Comparison of ENCODE assay signal across 10 cellular contexts in genomic region chr18:9113468-9114149, GRCh38. TPM values are rescaled to one million over a fixed set of nuclear protein-coding genes. Genes with fewer than 3 reads are reported as not detected.
DNase-seq lines count a peak whose midpoint lies in the region; ATAC-seq and TF ChIP-seq lines count a peak whose summit lies in the region.
"Had no signal": no experiment of that assay in that cellular context is flagged by ENCODE, and none has a peak within 500 bp of the region (broad histone marks: within the 10 kb centered on the region; RNA-seq: fewer than 3 reads in every experiment).

No MANE protein-coding gene starts in this region.

- DNase-seq in heart right ventricle: no peak
- no peak for DNase-seq in Right ventricle myocardium superior
- no peak for DNase-seq in activated CD8-positive, alpha-beta T cell treated with anti-CD3 and anti-CD28 coated beads, Interleukin-2, amount 10 ng/mL, durations not matched to agents 7 days and 5 days
- no peak for DNase-seq in lung (ENCODE audit: low spot score)
- DNase-seq in transverse colon: no peak
- no peak for DNase-seq in colonic mucosa
- no peak for DNase-seq in HAP-1 (ENCODE audit: low spot score in 2 of 2)

- in situ Hi-C loops in transverse colon (cut with MboI; ENCODE audit: low pct_ligation_motif_present in 1 of 4, low pct_unique_long_range_greater_than_20kb in 1 of 4, low sequenced_read_pairs in 3 of 4): no loop called here
- in situ Hi-C loops in HAP-1 (cut with MboI; ENCODE audit: low sequenced_read_pairs): no loop called here

- no peak for TF ChIP-seq EP300 in transverse colon (IDR thresholded peaks at IDR 0.05; ENCODE audit: low read depth)

- H3K4me3 ChIP-seq in heart right ventricle (no peak overlapping the region), lung (no peak overlapping the region), transverse colon (no peak overlapping the region), colonic mucosa (no peak overlapping the region), HAP-1 (no peak overlapping the region)
- H3K4me3 ChIP-seq: thoracic aorta had no signal

- H3K9ac ChIP-seq in colonic mucosa (ENCODE audit: low read depth in 2 of 2, low read length in 2 of 2): no peak overlapping the region

- TF ChIP-seq CTCF in heart right ventricle (IDR thresholded peaks at IDR 0.05): no peak
- TF ChIP-seq CTCF in lung (IDR thresholded peaks at IDR 0.05; ENCODE audit: control extremely low read depth, extremely low read depth): no peak
- TF ChIP-seq CTCF in transverse colon (IDR thresholded peaks at IDR 0.05): no peak
- TF ChIP-seq CTCF in colonic mucosa (IDR thresholded peaks at IDR 0.05): no peak

- H3K4me3 Mint-ChIP-seq in activated CD8-positive, alpha-beta T cell treated with anti-CD3 and anti-CD28 coated beads, Interleukin-2, amount 10 ng/mL, durations not matched to agents 7 days and 5 days: no peak overlapping the region

- POLR2A ChIA-PET in activated CD8-positive, alpha-beta T cell treated with anti-CD3 and anti-CD28 coated beads, Interleukin-2, amount 10 ng/mL, durations not matched to agents 7 days and 5 days (lab: Charles Lee): interaction anchor here (0.7 to 7.1 kb wide), 5 partner anchors 10 to 31 kb away, joined by 3 to 107 read pairs (median 6); partner anchors contain the start of genes ANKRD12 and NDUFV2

- no peak for TF ChIP-seq POLR2A in transverse colon (IDR thresholded peaks at IDR 0.05)

- peaks cover 78% of the 10 kb centered on the region for H3K4me1 Mint-ChIP-seq in activated CD8-positive, alpha-beta T cell treated with anti-CD3 and anti-CD28 coated beads, Interleukin-2, amount 10 ng/mL, durations not matched to agents 7 days and 5 days (ENCODE audit: low read depth)

- H3K27ac ChIP-seq in heart right ventricle (peak overlapping the region in 7 of 10 donors; percentile 13 to 60 (median 34)), lung (ENCODE audit: low read depth in 1 of 2, low read length in 1 of 2) (peak overlapping the region; percentile 60 to 94), transverse colon (peak overlapping the region; percentile 45 to 66 (median 49)), colonic mucosa (no peak overlapping the region)
- H3K27ac ChIP-seq: C4-2B, thoracic aorta had no signal

- H3K27me3 Mint-ChIP-seq in activated CD8-positive, alpha-beta T cell treated with anti-CD3 and anti-CD28 coated beads, Interleukin-2, amount 10 ng/mL, durations not matched to agents 7 days and 5 days (ENCODE audit: low read depth): no peaks in the 10 kb centered on the region

- CTCF ChIA-PET in activated CD8-positive, alpha-beta T cell treated with anti-CD3 and anti-CD28 coated beads, Interleukin-2, amount 10 ng/mL, durations not matched to agents 7 days and 5 days (lab: Charles Lee): interaction anchor here (0.7 to 7.0 kb wide), 5 partner anchors 10 to 40 kb away, joined by 3 to 54 read pairs (median 5); partner anchors contain the start of gene NDUFV2

- no peaks in the 10 kb centered on the region for H3K9me3 ChIP-seq in heart right ventricle
- no peaks in the 10 kb centered on the region for H3K9me3 ChIP-seq in lung (ENCODE audit: control insufficient read depth in 2 of 2, insufficient read depth in 1 of 2, low read length in 1 of 2)
- no peaks in the 10 kb centered on the region for H3K9me3 ChIP-seq in transverse colon
- H3K9me3 ChIP-seq in colonic mucosa: no peaks in the 10 kb centered on the region
- H3K9me3 ChIP-seq in HAP-1: no peaks in the 10 kb centered on the region
- H3K9me3 ChIP-seq: thoracic aorta had no signal

- peaks cover 0 to 4% (median 0%) of the 10 kb centered on the region in 9 donors for H3K36me3 ChIP-seq in heart right ventricle
- no peaks in the 10 kb centered on the region for H3K36me3 ChIP-seq in lung (ENCODE audit: control insufficient read depth in 2 of 2, insufficient read depth in 2 of 2, low read length in 2 of 2)
- H3K36me3 ChIP-seq in transverse colon: no peaks in the 10 kb centered on the region
- no peaks in the 10 kb centered on the region for H3K36me3 ChIP-seq in colonic mucosa
- H3K36me3 ChIP-seq in HAP-1 (replicated peaks): peaks cover 4% of the 10 kb centered on the region
- H3K36me3 ChIP-seq: thoracic aorta had no signal

- intact Hi-C loops in heart right ventricle (cut with DNase I): no loop called here
- intact Hi-C loops in Right ventricle myocardium superior (cut with DNase I): no loop called here
- intact Hi-C loops in transverse colon (cut with DNase I; ENCODE audit: low total_unique reads): no loop called here
- intact Hi-C loops in colonic mucosa (cut with DNase I): no loop called here

- ATAC-seq in heart right ventricle (no peak), Right ventricle myocardium superior (ENCODE audit: poor library complexity) (no peak), lung (ENCODE audit: insufficient read depth, low FRiP score) (no peak), HG03196 (IDR thresholded peaks at IDR 0.05; ENCODE audit: unreplicated experiment) (no peak)
- ATAC-seq in activated CD8-positive, alpha-beta T cell treated with anti-CD3 and anti-CD28 coated beads, Interleukin-2, amount 10 ng/mL, durations not matched to agents 7 days and 5 days: no peak

- peak overlapping the region; percentile 71 for H3K27ac Mint-ChIP-seq in activated CD8-positive, alpha-beta T cell treated with anti-CD3 and anti-CD28 coated beads, Interleukin-2, amount 10 ng/mL, durations not matched to agents 7 days and 5 days

- peaks cover 11 to 99% (median 91%) of the 10 kb centered on the region in 9 donors for H3K4me1 ChIP-seq in heart right ventricle
- peaks cover 10 to 30% of the 10 kb centered on the region in 2 donors for H3K4me1 ChIP-seq in lung (ENCODE audit: control insufficient read depth in 2 of 2, insufficient read depth in 2 of 2, low read length in 2 of 2)
- H3K4me1 ChIP-seq in transverse colon: peaks cover 54 to 90% (median 60%) of the 10 kb centered on the region in 4 donors
- H3K4me1 ChIP-seq in colonic mucosa: peaks cover 19% of the 10 kb centered on the region
- peaks cover 44% of the 10 kb centered on the region for H3K4me1 ChIP-seq in HAP-1

- WGBS in heart right ventricle, 2 donors: 35 to 47% methylated on average over 7 of the region's 7 CpGs
- WGBS in lung, 2 donors: 69% methylated on average over 7 of the region's 7 CpGs
- 59 to 63% methylated on average over 2 to 7 of the region's 7 CpGs for WGBS in transverse colon (ENCODE audit: low coverage in 1 of 2), 2 donors

- peaks cover 67% of the 10 kb centered on the region for H3K36me3 Mint-ChIP-seq in activated CD8-positive, alpha-beta T cell treated with anti-CD3 and anti-CD28 coated beads, Interleukin-2, amount 10 ng/mL, durations not matched to agents 7 days and 5 days (ENCODE audit: low read depth)

- H3K27me3 ChIP-seq in heart right ventricle (no peaks in the 10 kb centered on the region), lung (ENCODE audit: control insufficient read depth, insufficient read depth) (no peaks in the 10 kb centered on the region), transverse colon (no peaks in the 10 kb centered on the region), colonic mucosa (no peaks in the 10 kb centered on the region), HAP-1 (ENCODE audit: low read depth) (no peaks in the 10 kb centered on the region)

- H3K9me3 Mint-ChIP-seq in activated CD8-positive, alpha-beta T cell treated with anti-CD3 and anti-CD28 coated beads, Interleukin-2, amount 10 ng/mL, durations not matched to agents 7 days and 5 days (ENCODE audit: insufficient read depth): no peaks in the 10 kb centered on the region

RNA-seq across cellular contexts. Expression of gene NDUFV2, which starts 11.1 kb away (rescaled TPM):
- total RNA-seq in heart right ventricle (100 to 1,000 TPM; 362 to 529 (median 480) TPM), Right ventricle myocardium superior (521 TPM), lung (100 to 1,000 TPM; 130 to 133 TPM), transverse colon (100 to 1,000 TPM in 3 of 4 donors, 10 to 100 TPM in 1; 24.7 to 140 (median 113) TPM), colonic mucosa (100 to 1,000 TPM; 175 to 203 TPM)
- polyA plus RNA-seq in heart right ventricle (1,000 to 10,000 TPM in 1 of 2 donors, 100 to 1,000 TPM in 1; 486 to 1,061 TPM), lung (100 to 1,000 TPM; 154 to 355 TPM)
- total RNA-seq in activated CD8-positive, alpha-beta T cell treated with anti-CD3 and anti-CD28 coated beads, Interleukin-2, amount 10 ng/mL, durations not matched to agents 7 days and 5 days: 100 to 1,000 TPM; 200 to 206 TPM

RNA-seq across cellular contexts. Expression of gene ANKRD12, which starts 23.0 kb away (rescaled TPM):
- total RNA-seq in heart right ventricle: 10 to 100 TPM; 34.5 to 70.2 (median 55.5) TPM
- polyA plus RNA-seq in heart right ventricle: 10 to 100 TPM in 1 of 2 donors, 1 to 10 TPM in 1; 3.1 to 69.9 TPM
- 39.9 TPM for total RNA-seq in Right ventricle myocardium superior
- 10 to 100 TPM; 60.8 to 68.9 TPM for total RNA-seq in activated CD8-positive, alpha-beta T cell treated with anti-CD3 and anti-CD28 coated beads, Interleukin-2, amount 10 ng/mL, durations not matched to agents 7 days and 5 days
- 100 to 1,000 TPM in 1 of 2 donors, 10 to 100 TPM in 1; 52.0 to 108 TPM for total RNA-seq in lung
- 10 to 100 TPM; 10.2 to 48.0 TPM for polyA plus RNA-seq in lung
- total RNA-seq in transverse colon: 10 to 100 TPM; 17.5 to 91.8 (median 59.1) TPM
- 10 to 100 TPM; 27.9 to 55.7 TPM for total RNA-seq in colonic mucosa
